ENCODE assay signal across 13 cellular contexts in the genomic region with DNA sequence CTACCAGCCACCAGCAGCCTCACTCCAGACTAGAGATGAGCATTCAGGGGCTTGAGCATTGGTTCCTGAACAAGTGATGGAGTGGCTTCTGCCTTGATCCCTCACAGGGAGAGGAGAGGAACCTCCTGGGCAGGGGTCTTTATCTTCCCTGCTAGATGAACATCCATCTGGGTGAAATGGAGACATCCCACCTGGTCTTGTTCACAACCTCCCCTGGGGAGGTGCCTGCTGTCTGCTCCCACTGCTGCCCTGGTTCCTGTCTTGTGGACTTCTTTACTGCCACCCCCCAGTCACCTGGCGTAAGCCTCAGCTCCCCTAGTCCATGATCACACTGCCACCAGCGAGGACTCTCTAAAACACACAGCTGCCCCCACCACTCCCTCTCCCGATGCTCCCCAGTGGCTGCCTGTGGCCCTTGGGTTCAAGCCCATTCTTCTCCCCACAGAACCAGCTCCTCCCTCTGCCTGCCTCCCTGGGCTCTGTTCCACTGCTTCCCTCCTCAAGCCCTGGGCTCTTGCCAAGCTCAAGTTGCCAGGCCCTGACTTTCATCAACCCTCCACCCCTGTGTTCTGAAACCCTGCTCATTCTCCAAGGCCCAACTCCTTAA. TPM values are rescaled to one million over a fixed set of nuclear protein-coding genes. Genes with fewer than 3 reads are reported as not detected.
DNase-seq lines count a peak whose midpoint lies in the region; ATAC-seq and TF ChIP-seq lines count a peak whose summit lies in the region.
"Had no signal": no experiment of that assay in that cellular context is flagged by ENCODE, and none has a peak within 500 bp of the region (broad histone marks: within the 10 kb centered on the region; RNA-seq: fewer than 3 reads in every experiment).

No MANE protein-coding gene starts in this region.

- peaks cover 22% of the 10 kb centered on the region for H3K27me3 Mint-ChIP-seq in type B pancreatic cell

- no peak overlapping the region for H3K4me3 Mint-ChIP-seq in type B pancreatic cell
- H3K4me3 Mint-ChIP-seq: activated T-cell treated with anti-CD3 and anti-CD28 coated beads, Interleukin-2, amount 50 U/mL, for 4 hours; immature natural killer cell had no signal

- no peak for TF ChIP-seq POLR2A in esophagus squamous epithelium (IDR thresholded peaks at IDR 0.05)

- H3K9me3 Mint-ChIP-seq in type B pancreatic cell: no peaks in the 10 kb centered on the region
- H3K9me3 Mint-ChIP-seq: activated T-cell treated with anti-CD3 and anti-CD28 coated beads, Interleukin-2, amount 50 U/mL, for 4 hours had no signal

- intact Hi-C loops in esophagus squamous epithelium (cut with DNase I) (loop anchor here (5.0 kb wide), 2 partner anchors 147 to 148 kb away; no protein-coding TSS in a partner anchor), colonic mucosa (cut with DNase I) (loop anchor here (5.0 kb wide), 1 partner anchor 138 kb away; no protein-coding TSS in a partner anchor)

- WGBS in esophagus squamous epithelium, 2 donors: 23 to 57% methylated on average over 2 to 3 of the region's 3 CpGs

- H3K4me3 ChIP-seq in esophagus squamous epithelium (no peak overlapping the region), colonic mucosa (no peak overlapping the region)
- H3K4me3 ChIP-seq: Peyer's patch had no signal

- DNase-seq in DMS 273 (lab: John Stamatoyannopoulos, UW; ENCODE audit: unreplicated experiment) (peak; percentile 29), DMS 273 treated with DMSO at 0.1 percent for 48 hours (lab: John Stamatoyannopoulos, UW) (no peak), esophagus squamous epithelium (lab: John Stamatoyannopoulos, UW) (no peak), mucosa of gallbladder (ENCODE audit: low spot score) (peak; percentile 40), type B pancreatic cell (ENCODE audit: extremely low spot score, unreplicated experiment) (peak; percentile 53), colonic mucosa (no peak), NCI-H774 (lab: John Stamatoyannopoulos, UW) (no peak)
- DNase-seq: activated T-cell treated with anti-CD3 and anti-CD28 coated beads, Interleukin-2, amount 50 U/mL, for 4 hours; immature natural killer cell had no signal

- peak overlapping the region in 3 of 4 donors; percentile 15 to 42 (median 32) for H3K27ac ChIP-seq in esophagus squamous epithelium
- H3K27ac ChIP-seq in colonic mucosa: no peak overlapping the region
- H3K27ac ChIP-seq: 22Rv1 had no signal

- H3K9me3 ChIP-seq in esophagus squamous epithelium (no peaks in the 10 kb centered on the region), colonic mucosa (no peaks in the 10 kb centered on the region)
- H3K9me3 ChIP-seq: Peyer's patch had no signal

- H3K4me1 Mint-ChIP-seq in type B pancreatic cell (ENCODE audit: unreplicated experiment): peaks cover 8% of the 10 kb centered on the region

- H3K27me3 ChIP-seq in esophagus squamous epithelium (peaks cover 0 to 6% (median 0%) of the 10 kb centered on the region in 4 donors), colonic mucosa (no peaks in the 10 kb centered on the region)
- H3K27me3 ChIP-seq: Peyer's patch had no signal

- peaks cover 14 to 59% (median 18%) of the 10 kb centered on the region in 3 donors for H3K4me1 ChIP-seq in esophagus squamous epithelium
- no peaks in the 10 kb centered on the region for H3K4me1 ChIP-seq in colonic mucosa

- H3K9ac ChIP-seq in colonic mucosa (ENCODE audit: low read depth in 2 of 2, low read length in 2 of 2): no peak overlapping the region

- no peak overlapping the region for H3K27ac Mint-ChIP-seq in type B pancreatic cell
- H3K27ac Mint-ChIP-seq: immature natural killer cell had no signal

- TF ChIP-seq CTCF in esophagus squamous epithelium (IDR thresholded peaks at IDR 0.05): no peak
- no peak for TF ChIP-seq CTCF in type B pancreatic cell (conservative IDR thresholded peaks at IDR 0.05)
- TF ChIP-seq CTCF in colonic mucosa (IDR thresholded peaks at IDR 0.05): no peak

- no peaks in the 10 kb centered on the region for H3K36me3 ChIP-seq in esophagus squamous epithelium
- no peaks in the 10 kb centered on the region for H3K36me3 ChIP-seq in colonic mucosa
- H3K36me3 ChIP-seq: Peyer's patch had no signal

- H3K36me3 Mint-ChIP-seq in type B pancreatic cell: no peaks in the 10 kb centered on the region
- H3K36me3 Mint-ChIP-seq: IgD-negative memory B cell, immature natural killer cell had no signal

- no peak for ATAC-seq in GM18858 (IDR thresholded peaks at IDR 0.05; ENCODE audit: unreplicated experiment)
- ATAC-seq: activated T-cell treated with anti-CD3 and anti-CD28 coated beads, Interleukin-2, amount 50 U/mL, for 4 hours had no signal

RNA-seq across cellular contexts. Expression of gene COL15A1, which starts 51.5 kb away (rescaled TPM):
- total RNA-seq in esophagus squamous epithelium (10 to 100 TPM in 2 of 4 donors, 1 to 10 TPM in 2; 3.4 to 33.2 (median 9.7) TPM), mucosa of gallbladder (46.2 TPM), type B pancreatic cell (ENCODE audit: low replicate concordance) (0.12 and 0.68 TPM in 2 replicates), colonic mucosa (10 to 100 TPM in 1 of 2 donors, 1 to 10 TPM in 1; 6.0 to 16.0 TPM)

Comparison
In these comparisons a context has a peak if more than half of its experiments do, and no peak if none do; other contexts are left out.
1. DNase-seq: peak in DMS 273 (single experiment), mucosa of gallbladder (single experiment) and type B pancreatic cell (single experiment); none in DMS 273 treated with DMSO at 0.1 percent for 48 hours (single experiment), esophagus squamous epithelium (single experiment), colonic mucosa (single experiment) and NCI-H774 (single experiment).